ENCODE assay signal across 28 cellular contexts in the genomic region with DNA sequence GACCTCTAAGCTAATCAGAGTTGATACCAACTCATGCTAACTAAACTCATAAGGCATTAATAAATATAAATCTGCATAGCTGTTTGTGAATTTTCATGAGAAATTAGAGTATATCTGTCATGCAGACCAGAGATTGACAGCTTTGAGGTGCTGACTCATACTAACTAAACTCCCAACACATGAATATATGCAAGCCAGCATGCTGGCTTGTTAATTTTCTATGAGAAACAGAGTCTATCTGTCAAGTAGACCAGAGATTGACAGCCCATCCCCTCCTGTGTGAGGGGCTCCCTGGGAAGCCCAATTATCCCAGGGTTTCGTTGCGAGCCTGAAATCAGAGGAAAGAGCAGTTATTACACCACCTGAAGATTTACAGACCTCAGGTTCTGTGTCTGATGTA.
"Had no signal": no experiment of that assay in that cellular context is flagged by ENCODE, and none has a peak within 500 bp of the region (broad histone marks: within the 10 kb centered on the region; RNA-seq: fewer than 3 reads in every experiment).

No MANE protein-coding gene starts in this region.

- H3K9me3 ChIP-seq: adrenal gland, body of pancreas, ovary, right lobe of liver, testis, vagina had no signal

- H3K4me1 ChIP-seq: adrenal gland, body of pancreas, right lobe of liver, testis had no signal

- H3K4me3 Mint-ChIP-seq: activated B cell treated with CpG ODN at 0.5 μM for 24 hours; activated CD8-positive, alpha-beta memory T cell treated with anti-CD3 and anti-CD28 coated beads, Interleukin-2, amount 10 ng/mL, durations not matched to agents 7 days and 5 days; activated CD8-positive, alpha-beta T cell treated with anti-CD3 and anti-CD28 coated beads for 36 hours; activated naive CD4-positive, alpha-beta T cell treated with anti-CD3 and anti-CD28 coated beads for 36 hours; activated naive CD8-positive, alpha-beta T cell treated with anti-CD3 and anti-CD28 coated beads for 36 hours; mesothelial cell of epicardium; naive B cell; nephron progenitor cell; T-helper 2 cell treated with Interferon-gamma antibody and Interleukin-4, amounts not matched to agents 5 μg/mL and 100 μg/mL, for 36 hours; type B pancreatic cell had no signal

- DNase-seq: activated B cell treated with CpG ODN at 0.5 μM for 24 hours; activated CD4-positive, alpha-beta T cell treated with anti-CD3 and anti-CD28 coated beads, Interleukin-2, amount 50 U/mL, for 1 hour; activated CD8-positive, alpha-beta memory T cell treated with anti-CD3 and anti-CD28 coated beads, Interleukin-2, amount 10 ng/mL, durations not matched to agents 7 days and 5 days; activated CD8-positive, alpha-beta T cell treated with anti-CD3 and anti-CD28 coated beads for 36 hours; activated effector memory CD4-positive, alpha-beta T cell treated with anti-CD3 and anti-CD28 coated beads, Interleukin-2, amount 50 U/mL, for 16 hours; activated naive CD4-positive, alpha-beta T cell treated with anti-CD3 and anti-CD28 coated beads for 36 hours; activated naive CD8-positive, alpha-beta T cell treated with anti-CD3 and anti-CD28 coated beads for 36 hours; activated T-cell treated with anti-CD3 and anti-CD28 coated beads for 4 hours; adrenal gland; aorta; dermis blood vessel endothelial cell; effector CD4-positive, alpha-beta T cell; head of caudate nucleus; hippocampal formation; left cardiac atrium; naive B cell; nephron progenitor cell; ovary; right lobe of liver; stimulated activated CD4-positive, alpha-beta T cell treated with anti-CD3 and anti-CD28 coated beads, Interleukin-2, amount 100 ng/mL, for 48 hours; stimulated activated naive CD8-positive, alpha-beta T cell treated with anti-CD3 and anti-CD28 coated beads, Interleukin-15, Interleukin-2, amounts not matched to agents 100 U/mL and 50 U/mL, for 24 hours; testis had no signal

- H3K27ac ChIP-seq: adrenal gland, body of pancreas, ovary, right lobe of liver, testis, vagina had no signal

- H3K27me3 ChIP-seq: adrenal gland, body of pancreas, ovary, right lobe of liver, testis, vagina had no signal

- H3K9me3 Mint-ChIP-seq: activated B cell treated with CpG ODN at 0.5 μM for 24 hours; activated naive CD4-positive, alpha-beta T cell treated with anti-CD3 and anti-CD28 coated beads for 36 hours; activated naive CD8-positive, alpha-beta T cell treated with anti-CD3 and anti-CD28 coated beads for 36 hours; T-helper 2 cell treated with Interferon-gamma antibody and Interleukin-4, amounts not matched to agents 5 μg/mL and 100 μg/mL, for 36 hours had no signal

- H3K36me3 Mint-ChIP-seq: activated CD8-positive, alpha-beta memory T cell treated with anti-CD3 and anti-CD28 coated beads, Interleukin-2, amount 10 ng/mL, durations not matched to agents 7 days and 5 days; mesothelial cell of epicardium; type B pancreatic cell had no signal

- H3K4me1 Mint-ChIP-seq: activated B cell treated with CpG ODN at 0.5 μM for 24 hours; activated CD8-positive, alpha-beta memory T cell treated with anti-CD3 and anti-CD28 coated beads, Interleukin-2, amount 10 ng/mL, durations not matched to agents 7 days and 5 days; activated naive CD8-positive, alpha-beta T cell treated with anti-CD3 and anti-CD28 coated beads for 36 hours; nephron progenitor cell had no signal

- ATAC-seq: activated CD8-positive, alpha-beta memory T cell treated with anti-CD3 and anti-CD28 coated beads, Interleukin-2, amount 10 ng/mL, durations not matched to agents 7 days and 5 days; activated CD8-positive, alpha-beta T cell treated with anti-CD3 and anti-CD28 coated beads for 36 hours; body of pancreas; right lobe of liver; stimulated activated naive CD8-positive, alpha-beta T cell treated with anti-CD3 and anti-CD28 coated beads, Interleukin-15, Interleukin-2, amounts not matched to agents 100 U/mL and 50 U/mL, for 24 hours had no signal

- H3K27ac Mint-ChIP-seq: activated B cell treated with CpG ODN at 0.5 μM for 24 hours; activated CD8-positive, alpha-beta memory T cell treated with anti-CD3 and anti-CD28 coated beads, Interleukin-2, amount 10 ng/mL, durations not matched to agents 7 days and 5 days; activated CD8-positive, alpha-beta T cell treated with anti-CD3 and anti-CD28 coated beads for 36 hours; activated naive CD4-positive, alpha-beta T cell treated with anti-CD3 and anti-CD28 coated beads for 36 hours; activated naive CD8-positive, alpha-beta T cell treated with anti-CD3 and anti-CD28 coated beads for 36 hours; mesothelial cell of epicardium; naive B cell; nephron progenitor cell; progenitor cell of endocrine pancreas; T-helper 2 cell treated with Interferon-gamma antibody and Interleukin-4, amounts not matched to agents 5 μg/mL and 100 μg/mL, for 36 hours had no signal

- H3K36me3 ChIP-seq: adrenal gland, ovary, right lobe of liver, vagina had no signal

- H3K4me3 ChIP-seq: adrenal gland, body of pancreas, ovary, right lobe of liver, testis, vagina had no signal

- H3K27me3 Mint-ChIP-seq: type B pancreatic cell had no signal
